31 cellular contexts compared by ENCODE assay signal in genomic region chr5:81773148-81773547, GRCh38. TPM values are rescaled to one million over a fixed set of nuclear protein-coding genes. Genes with fewer than 3 reads are reported as not detected.
DNase-seq lines count a peak whose midpoint lies in the region; ATAC-seq, FAIRE-seq and TF ChIP-seq lines count a peak whose summit lies in the region.
"Had no signal": no experiment of that assay in that cellular context is flagged by ENCODE, and none has a peak within 500 bp of the region (broad histone marks: within the 10 kb centered on the region; RNA-seq: fewer than 3 reads in every experiment).

No MANE protein-coding gene starts in this region.

- no peaks in the 10 kb centered on the region for H3K9me3 Mint-ChIP-seq in activated naive CD4-positive, alpha-beta T cell treated with anti-CD3 and anti-CD28 coated beads, Interleukin-2, amount 50 U/mL, for 72 hours
- H3K9me3 Mint-ChIP-seq: activated B cell treated with CpG ODN at 0.5 μM for 24 hours had no signal

- H3K23ac ChIP-seq in mesenchymal stem cell (ENCODE audit: low read length in 2 of 2): no peak overlapping the region

- H3K4me3 ChIP-seq in ACC112 (ENCODE audit: low read depth, low read length): peak overlapping the region; percentile 22; the same call in 1 of the 2 replicates
- H3K4me3 ChIP-seq in K562: no peak overlapping the region
- H3K4me3 ChIP-seq in mesenchymal stem cell (ENCODE audit: insufficient read depth in 1 of 2, low read depth in 1 of 2, low read length in 2 of 2): no peak overlapping the region
- no peak overlapping the region for H3K4me3 ChIP-seq in suprapubic skin
- H3K4me3 ChIP-seq: adrenal gland, colonic mucosa, HAP-1, MG63, SJSA1 had no signal

- no peak overlapping the region for H2AK5ac ChIP-seq in mesenchymal stem cell (ENCODE audit: low read length, severe bottlenecking)

- H3K14ac ChIP-seq in mesenchymal stem cell (ENCODE audit: low read length in 2 of 2): no peak overlapping the region

- no peaks in the 10 kb centered on the region for H3K9me1 ChIP-seq in K562 (ENCODE audit: control insufficient read depth, insufficient read depth, low read length)

- peak overlapping the region; percentile 79 for H2AFZ ChIP-seq in ACC112 (ENCODE audit: low read length, unreplicated experiment)
- H2AFZ ChIP-seq in K562 (ENCODE audit: low read depth, low read length): peak overlapping the region; percentile 72
- no peak overlapping the region for H2AFZ ChIP-seq in mesenchymal stem cell (ENCODE audit: low read depth, low read length)

- H3K36me3 Mint-ChIP-seq in activated naive CD4-positive, alpha-beta T cell treated with anti-CD3 and anti-CD28 coated beads, Interleukin-2, amount 50 U/mL, for 72 hours: peaks cover 0 to under 1% of the 10 kb centered on the region in 2 donors
- H3K36me3 Mint-ChIP-seq: immature natural killer cell had no signal

- no peak overlapping the region for H4K8ac ChIP-seq in mesenchymal stem cell (ENCODE audit: low read length)

- peaks cover 26% of the 10 kb centered on the region for H3K4me1 ChIP-seq in ACC112 (ENCODE audit: control insufficient read depth, insufficient read depth, low read length, unreplicated experiment)
- H3K4me1 ChIP-seq in K562 (replicated peaks in 1 of 2; ENCODE audit: control insufficient read depth in 2 of 2, insufficient read depth in 2 of 2, low read length in 2 of 2): peaks cover 0 to 13% of the 10 kb centered on the region in 2 experiments; a peak in 3 of 5 replicates
- H3K4me1 ChIP-seq in mesenchymal stem cell (ENCODE audit: control insufficient read depth, insufficient read depth, low read depth, low read length): no peaks in the 10 kb centered on the region
- peaks cover 24% of the 10 kb centered on the region for H3K4me1 ChIP-seq in suprapubic skin
- H3K4me1 ChIP-seq: colonic mucosa had no signal

- H3K9me3 ChIP-seq in K562 (replicated peaks; ENCODE audit: control insufficient read depth, insufficient read depth, low read depth, low read length): no peaks in the 10 kb centered on the region
- H3K9me3 ChIP-seq in mesenchymal stem cell (ENCODE audit: control insufficient read depth, low read length): no peaks in the 10 kb centered on the region
- H3K9me3 ChIP-seq in suprapubic skin: no peaks in the 10 kb centered on the region
- H3K9me3 ChIP-seq: adrenal gland, colonic mucosa, HAP-1, MG63, SJSA1 had no signal

- no peak overlapping the region for H3K27ac Mint-ChIP-seq in activated naive CD4-positive, alpha-beta T cell treated with anti-CD3 and anti-CD28 coated beads, Interleukin-2, amount 50 U/mL, for 72 hours
- H3K27ac Mint-ChIP-seq: activated B cell treated with CpG ODN at 0.5 μM for 24 hours; activated CD8-positive, alpha-beta memory T cell treated with anti-CD3 and anti-CD28 coated beads, Interleukin-2, amount 10 ng/mL, durations not matched to agents 7 days and 5 days; activated T-cell treated with anti-CD3 and anti-CD28 coated beads, Interleukin-2, amount 50 U/mL, for 72 hours; immature natural killer cell had no signal

- no peak overlapping the region for H2BK12ac ChIP-seq in mesenchymal stem cell (ENCODE audit: low read length in 2 of 2)

- H4K20me1 ChIP-seq in K562 (replicated peaks; ENCODE audit: control insufficient read depth, insufficient read depth, low read length): no peaks in the 10 kb centered on the region

- TF ChIP-seq CTCF in K562 (IDR thresholded peaks at IDR 0.05 in 2 of 3, conservative IDR thresholded peaks at IDR 0.05 in 1 of 3; ENCODE audit: insufficient read depth in 2 of 3, low read depth in 1 of 3, low read length in 3 of 3) (no peak), suprapubic skin (IDR thresholded peaks at IDR 0.05) (no peak)

- no peak for ATAC-seq in K562
- ATAC-seq in activated naive CD4-positive, alpha-beta T cell treated with anti-CD3 and anti-CD28 coated beads, Interleukin-2, amount 50 U/mL, for 72 hours: no peak
- ATAC-seq: activated CD8-positive, alpha-beta memory T cell treated with anti-CD3 and anti-CD28 coated beads, Interleukin-2, amount 10 ng/mL, durations not matched to agents 7 days and 5 days; activated T-cell treated with anti-CD3 and anti-CD28 coated beads, Interleukin-2, amount 50 U/mL, for 72 hours had no signal

- no peak for TF ChIP-seq RAD21 in K562 (CRISPR knock-in tag; conservative IDR thresholded peaks at IDR 0.05 in 1 of 2, IDR thresholded peaks at IDR 0.05 in 1 of 2)

- no peaks in the 10 kb centered on the region for H3K79me1 ChIP-seq in mesenchymal stem cell (replicated peaks; ENCODE audit: low read length, poor library complexity, severe bottlenecking)

- H2BK15ac ChIP-seq in mesenchymal stem cell (ENCODE audit: low read depth, poor library complexity, severe bottlenecking): no peak overlapping the region

- H3K4me2 ChIP-seq in K562 (ENCODE audit: insufficient read depth, low read length) (no peak overlapping the region; the same call in 1 of the 2 replicates), mesenchymal stem cell (ENCODE audit: low read length, poor library complexity, severe bottlenecking) (no peak overlapping the region)

- CTCF ChIA-PET in K562 (lab: Yijun Ruan, JAX; ENCODE audit: low intra/inter-chr PET ratio): no interaction called here

- H3K27ac ChIP-seq in ACC112 (ENCODE audit: low read depth, low read length) (peak overlapping the region; percentile 54), K562 (ENCODE audit: extremely low read depth, low read depth, low read length) (peak overlapping the region; percentile 35; the same call in 2 of the 3 replicates), mesenchymal stem cell (ENCODE audit: low read length, poor library complexity, severe bottlenecking) (no peak overlapping the region), suprapubic skin (peak overlapping the region; percentile 64)
- H3K27ac ChIP-seq: colonic mucosa, SJSA1 had no signal

- in situ Hi-C loops in K562 (cut with MboI): no loop called here

- H2BK120ac ChIP-seq in mesenchymal stem cell (ENCODE audit: low read depth, low read length): no peak overlapping the region

- H3K4ac ChIP-seq in mesenchymal stem cell (ENCODE audit: low read depth in 1 of 2, low read length in 2 of 2): no peak overlapping the region

- BruUV-seq in K562 (replicated peaks; lab: Mats Ljungman, UMichigan): no TSS peak

- 0 out of 4 replicates have a peak overlapping the region, but pooled peaks of 1 of the 2 experiments have one; percentile 11 for H3K9ac ChIP-seq in K562 (ENCODE audit: insufficient read depth in 1 of 2, low read depth in 2 of 2, low read length in 2 of 2)
- H3K9ac ChIP-seq in mesenchymal stem cell (ENCODE audit: low read length): peak overlapping the region; percentile 68

- 86% methylated on average over 3 of the region's 3 CpGs for WGBS in K562 (ENCODE audit: insufficient coverage, low coverage, missing lambda C conversion rate)
- WGBS in mesenchymal stem cell: no CpG with 5 or more reads among the region's 3 CpGs
- WGBS in suprapubic skin: 82% methylated on average over 3 of the region's 3 CpGs

- POLR2A ChIA-PET in K562 (lab: Yijun Ruan, JAX): interaction anchor here (0.6 to 3.8 kb wide), 3 partner anchors 11 to 194 kb away, joined by 3 to 35 read pairs (median 3); no protein-coding TSS in a partner anchor

- TF ChIP-seq EP300 in K562 (IDR thresholded peaks at IDR 0.05; ENCODE audit: low read length) (no peak), suprapubic skin (IDR thresholded peaks at IDR 0.05) (no peak)

- H3K79me2 ChIP-seq in ACC112 (ENCODE audit: control insufficient read depth, insufficient read depth, low read length, unreplicated experiment) (no peaks in the 10 kb centered on the region), K562 (ENCODE audit: control insufficient read depth, insufficient read depth, low read length) (no peaks in the 10 kb centered on the region)

- TF ChIP-seq POLR2A in K562 (conservative IDR thresholded peaks at IDR 0.05) (no peak), suprapubic skin (IDR thresholded peaks at IDR 0.05) (no peak)

- FAIRE-seq in K562 (lab: Jason Lieb, UNC): no peak
- FAIRE-seq: G401.6, GM19239, RCC 7860 had no signal

- H3K18ac ChIP-seq in mesenchymal stem cell (ENCODE audit: low read depth in 1 of 2, low read length in 2 of 2): no peak overlapping the region

- H4K91ac ChIP-seq in mesenchymal stem cell (ENCODE audit: low read length): no peak overlapping the region

- DNase-seq in K562 (ENCODE audit: extremely low read depth in 1 of 4, low spot score in 3 of 4) (no peak), mesenchymal stem cell (no peak), suprapubic skin (ENCODE audit: low spot score in 2 of 2) (no peak), AML-193 (lab: John Stamatoyannopoulos, UW) (no peak), COLO668 (lab: John Stamatoyannopoulos, UW; ENCODE audit: unreplicated experiment) (no peak), middle frontal gyrus (ENCODE audit: extremely low spot score, low spot score) (no peak)
- no peak for DNase-seq in activated naive CD4-positive, alpha-beta T cell treated with anti-CD3 and anti-CD28 coated beads, Interleukin-2, amount 50 U/mL, for 72 hours (ENCODE audit: low spot score in 2 of 2)
- DNase-seq: ACHN; activated B cell treated with CpG ODN at 0.5 μM for 24 hours; activated CD8-positive, alpha-beta memory T cell treated with anti-CD3 and anti-CD28 coated beads, Interleukin-2, amount 10 ng/mL, durations not matched to agents 7 days and 5 days; activated naive CD4-positive, alpha-beta T cell; activated T-cell treated with anti-CD3 and anti-CD28 coated beads, Interleukin-2, amount 50 U/mL, for 72 hours; adrenal gland; colonic mucosa; effector memory CD4-positive, alpha-beta T cell; foreskin fibroblast; hippocampal formation; immature natural killer cell; MG63; NCI-H1417; NCI-H2029 treated with DMSO at 0.1 percent for 48 hours; NCI-H526 treated with DMSO at 0.1 percent for 48 hours; stimulated activated CD4-positive, alpha-beta T cell treated with anti-CD3 and anti-CD28 coated beads, Interleukin-2, amount 100 ng/mL, for 24 hours; substantia nigra; T-helper 1 cell had no signal

- no peaks in the 10 kb centered on the region for H3K27me3 ChIP-seq in ACC112 (ENCODE audit: insufficient read depth, low read length)
- no peaks in the 10 kb centered on the region for H3K27me3 ChIP-seq in K562 (ENCODE audit: control insufficient read depth in 2 of 2, insufficient read depth in 2 of 2, low read length in 2 of 2)
- H3K27me3 ChIP-seq in mesenchymal stem cell (ENCODE audit: control insufficient read depth in 1 of 2, insufficient read depth in 1 of 2, low read length in 2 of 2): no peaks in the 10 kb centered on the region
- H3K27me3 ChIP-seq in suprapubic skin: no peaks in the 10 kb centered on the region
- H3K27me3 ChIP-seq: adrenal gland, colonic mucosa, MG63, SJSA1 had no signal

- H2BK5ac ChIP-seq in mesenchymal stem cell (ENCODE audit: low read depth, low read length, poor library complexity, severe bottlenecking): no peak overlapping the region

- intact Hi-C loops in K562 (cut with micrococcal nuclease): no loop called here

- H3K36me3 ChIP-seq in ACC112 (ENCODE audit: insufficient read depth, low read length) (no peaks in the 10 kb centered on the region), K562 (ENCODE audit: control insufficient read depth, insufficient read depth, low read length) (no peaks in the 10 kb centered on the region; the same call in 2 of the 3 replicates), mesenchymal stem cell (ENCODE audit: control insufficient read depth in 1 of 2, insufficient read depth in 2 of 2, low read depth in 1 of 2, low read length in 2 of 2) (no peaks in the 10 kb centered on the region), suprapubic skin (no peaks in the 10 kb centered on the region)
- H3K36me3 ChIP-seq: adrenal gland, colonic mucosa, HAP-1, MG63, SJSA1 had no signal

RNA-seq across cellular contexts. Expression of gene SSBP2, which starts 22.3 kb away (rescaled TPM):
- total RNA-seq in K562 (2011; cell fraction: chromatin; rRNA removed; ENCODE audit: low replicate concordance): 60.8 and 64.6 TPM in 2 replicates
- 20.4 and 22.5 TPM in 2 replicates for total RNA-seq in K562 (2011; cell fraction: nucleolus; rRNA removed)
- 30.7 and 41.1 TPM in 2 replicates for total RNA-seq in K562 (2011; cell fraction: nucleoplasm; rRNA removed)
- total RNA-seq in K562 (2014; rRNA removed): 22.3 and 30.2 TPM in 2 replicates
- total RNA-seq in K562 (2014; rRNA removed; fragmentation: Illumina TruSeq; extraction: Trizol): 42.1 and 47.2 TPM in 2 replicates
- total RNA-seq in K562 (2015; rRNA removed; fragmentation: Illumina TruSeq; extraction: Trizol): 37.7 and 39.9 TPM in 2 replicates
- 36.4 and 41.1 TPM in 2 replicates for total RNA-seq in K562 (2021)
- polyA plus RNA-seq in K562 (2011; rRNA removed): 47.6 and 88.4 TPM in 2 replicates
- polyA plus RNA-seq in K562 (2011; cell fraction: cytosol; rRNA removed): 32.1 and 43.1 TPM in 2 replicates
- polyA plus RNA-seq in K562 (2011; cell fraction: nucleus; rRNA removed): 34.8 and 49.1 TPM in 2 replicates
- 37.3 and 54.7 TPM in 2 replicates for polyA plus RNA-seq in K562 (2012)
- polyA plus RNA-seq in K562 (2014; fragmentation: Illumina TruSeq; extraction: Trizol): 62.5 and 78.7 TPM in 2 replicates
- polyA plus RNA-seq in K562 (2014; fragmentation: Nextera tagmentation; extraction: Ambion mirVana): 100 to 1,000 TPM in 1 of 2 experiments, 10 to 100 TPM in 1; 81.8 to 133 TPM
- 35.1 and 44.6 TPM in 2 replicates for polyA plus RNA-seq in K562 (2014; rRNA removed)
- polyA minus RNA-seq in K562 (2011; rRNA and poly(A)+ RNA removed): 42.0 and 53.6 TPM in 2 replicates
- polyA minus RNA-seq in K562 (2011; cell fraction: cytosol; rRNA and poly(A)+ RNA removed): 10.9 and 20.5 TPM in 2 replicates
- polyA minus RNA-seq in K562 (2011; cell fraction: nucleus; rRNA and poly(A)+ RNA removed): 24.2 and 28.5 TPM in 2 replicates
- 18.3 TPM for polyA plus RNA-seq in mesenchymal stem cell (2013, experiment 1 of 2)
- 17.5 TPM for polyA plus RNA-seq in mesenchymal stem cell (2013, experiment 2 of 2)
- 100 to 1,000 TPM in 1 of 4 donors, 10 to 100 TPM in 3; 54.1 to 136 (median 69.8) TPM for total RNA-seq in suprapubic skin
- total RNA-seq in activated naive CD4-positive, alpha-beta T cell treated with anti-CD3 and anti-CD28 coated beads, Interleukin-2, amount 50 U/mL, for 72 hours: 10 to 100 TPM in 1 of 2 donors, 1 to 10 TPM in 1; 10.0 to 20.9 TPM
